In the genomic region with DNA sequence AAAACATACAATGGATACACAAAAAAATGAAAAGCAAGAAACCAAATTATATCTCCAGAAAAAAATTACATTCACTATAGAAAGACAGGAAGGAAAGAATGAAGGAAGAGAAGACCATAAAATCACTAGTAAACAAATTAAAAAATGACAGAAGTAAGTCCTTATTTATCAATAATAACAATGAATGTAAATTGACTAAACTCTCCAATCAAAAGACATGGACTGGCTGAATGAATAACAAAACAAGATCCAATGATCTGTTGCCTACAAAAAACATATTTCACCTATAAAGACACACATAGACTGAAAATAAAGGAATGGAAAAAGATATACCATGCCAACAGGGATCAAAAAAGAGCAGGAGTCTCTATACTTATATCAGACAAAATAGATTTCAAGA, we compare ENCODE assay signal across 27 cellular contexts.
"Had no signal": no experiment of that assay in that cellular context is flagged by ENCODE, and none has a peak within 500 bp of the region (broad histone marks: within the 10 kb centered on the region; RNA-seq: fewer than 3 reads in every experiment).

No MANE protein-coding gene starts in this region.

- FAIRE-seq: urothelium cell line had no signal

- H3K27ac ChIP-seq: stomach, suprapubic skin, testis, thoracic aorta, thyroid gland, tibial artery, tibial nerve, transverse colon, upper lobe of left lung, upper lobe of right lung, uterus, vagina had no signal

- H3K27me3 ChIP-seq: stomach, suprapubic skin, testis, thyroid gland, tibial artery, tibial nerve, transverse colon, upper lobe of left lung, upper lobe of right lung, uterus, vagina had no signal

- H3K9me3 ChIP-seq: suprapubic skin, testis, thoracic aorta, thyroid gland, transverse colon, upper lobe of left lung, upper lobe of right lung, uterus, vagina had no signal

- H3K36me3 ChIP-seq: stomach, suprapubic skin, thoracic aorta, thyroid gland, tibial artery, tibial nerve, transverse colon, upper lobe of left lung, upper lobe of right lung, uterus, vagina had no signal

- ATAC-seq: stimulated activated effector memory CD8-positive, alpha-beta T cell treated with anti-CD3 and anti-CD28 coated beads, Interleukin-12 subunit alpha, Interleukin-12 subunit beta, amount 100 ng/mL, for 72 hours; stimulated activated memory B cell treated with anti-CD40 and anti-IgM and Interleukin-4, amounts not matched to agents 10 μg/mL and 1 μg/mL and 100 μg/mL, for 72 hours; stimulated activated naive B cell treated with anti-CD40 and anti-IgM and Interleukin-4, amounts not matched to agents 10 μg/mL and 1 μg/mL and 100 μg/mL, for 72 hours; stimulated activated naive CD8-positive, alpha-beta T cell treated with anti-CD3 and anti-CD28 coated beads, Interleukin-15, amount 100 ng/mL, for 72 hours; stimulated activated naive CD8-positive, alpha-beta T cell treated with anti-CD3 and anti-CD28 coated beads, Interleukin-15, Interleukin-2, amounts not matched to agents 100 U/mL and 50 U/mL, for 24 hours; upper lobe of right lung had no signal

- H3K4me1 ChIP-seq: stomach, suprapubic skin, testis, thyroid gland, tibial artery, tibial nerve, transverse colon, upper lobe of left lung, upper lobe of right lung, uterus, vagina had no signal

- H3K4me3 ChIP-seq: stomach, suprapubic skin, testis, thoracic aorta, thyroid gland, tibial artery, tibial nerve, transverse colon, upper lobe of left lung, upper lobe of right lung, uterus, vagina had no signal

- DNase-seq: stimulated activated CD4-positive, alpha-beta T cell treated with anti-CD3 and anti-CD28 coated beads, Interleukin-2, amount 100 ng/mL, for 48 hours; stimulated activated CD4-positive, alpha-beta T cell treated with anti-CD3 and anti-CD28 coated beads, Interleukin-4, amount 100 ng/mL, for 1 hour; stimulated activated CD4-positive, alpha-beta T cell treated with anti-CD3 and anti-CD28 coated beads, Interleukin-4, amount 100 ng/mL, for 24 hours; stimulated activated CD4-positive, alpha-beta T cell treated with anti-CD3 and anti-CD28 coated beads, Interleukin-4, amount 100 ng/mL, for 4 hours; stimulated activated CD8-positive, alpha-beta memory T cell treated with anti-CD3 and anti-CD28 coated beads, Interleukin-4, amount 100 ng/mL, for 48 hours; stimulated activated naive B cell treated with anti-CD40 and anti-IgM and Interleukin-4, amounts not matched to agents 10 μg/mL and 1 μg/mL and 100 μg/mL, for 72 hours; stimulated activated naive CD4-positive, alpha-beta T cell; stimulated activated naive CD4-positive, alpha-beta T cell treated with Interleukin-2 at 50 U/mL for 16 hours; stimulated activated naive CD8-positive, alpha-beta T cell treated with anti-CD3 and anti-CD28 coated beads, Interleukin-15, amount 100 ng/mL, for 72 hours; stimulated activated naive CD8-positive, alpha-beta T cell treated with anti-CD3 and anti-CD28 coated beads, Interleukin-15, Interleukin-2, amounts not matched to agents 100 U/mL and 50 U/mL, for 24 hours; stomach; substantia nigra; testis; thyroid gland; tibial artery; transverse colon; trophoblast cell; upper lobe of left lung; upper lobe of right lung; uterus had no signal
